Comparison of ENCODE assay signal across 9 cellular contexts in the genomic region with DNA sequence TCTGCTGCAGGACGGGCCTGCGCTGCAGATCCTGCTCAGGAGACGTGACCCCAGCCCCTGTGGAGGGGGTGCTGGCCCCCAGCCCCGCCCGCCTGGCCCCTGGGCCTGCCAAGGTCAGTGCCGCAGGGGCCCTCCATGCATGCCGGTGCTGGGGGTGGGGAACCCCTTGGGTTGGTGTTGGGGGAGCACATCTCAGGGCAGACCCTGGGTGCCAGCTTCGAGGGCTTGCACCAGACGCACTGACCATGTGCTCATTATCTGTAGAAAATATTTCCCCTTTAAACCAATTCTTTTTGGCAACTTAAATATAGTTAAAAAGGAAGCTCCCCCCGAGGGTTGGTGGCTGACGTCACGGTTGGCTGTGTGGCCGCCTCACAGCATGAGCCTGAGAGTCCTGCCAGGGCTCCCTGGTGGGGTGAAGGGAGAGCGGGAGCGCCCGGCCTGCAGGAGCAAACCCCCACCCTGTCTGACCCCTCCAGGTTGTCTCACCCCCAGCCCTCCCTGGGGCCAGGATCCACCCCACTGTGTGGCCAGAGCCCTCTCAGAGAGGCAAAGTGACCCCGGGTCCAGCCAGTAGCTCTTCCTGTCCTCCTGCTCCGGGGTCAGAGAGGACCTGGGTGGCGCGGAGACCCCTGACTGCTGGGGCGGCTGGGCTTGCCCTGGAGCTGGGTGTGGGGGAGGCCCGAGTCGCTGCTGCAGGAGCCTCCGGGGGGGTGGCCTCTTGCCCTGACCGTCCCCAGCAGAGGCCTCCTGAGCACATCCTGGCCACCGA. TPM values are rescaled to one million over a fixed set of nuclear protein-coding genes. Genes with fewer than 3 reads are reported as not detected.
DNase-seq lines count a peak whose midpoint lies in the region; ATAC-seq lines count a peak whose summit lies in the region.
"Had no signal": no experiment of that assay in that cellular context is flagged by ENCODE, and none has a peak within 500 bp of the region (broad histone marks: within the 10 kb centered on the region; RNA-seq: fewer than 3 reads in every experiment).

No MANE protein-coding gene starts in this region.

- H3K4me3 Mint-ChIP-seq in effector memory CD8-positive, alpha-beta T cell, result no peak overlapping the region
- no peak overlapping the region for H3K4me3 Mint-ChIP-seq in stimulated activated naive CD8-positive, alpha-beta T cell treated with anti-CD3 and anti-CD28 coated beads, Interleukin-15, amount 100 ng/mL, for 72 hours

- no peaks in the 10 kb centered on the region for H3K9me3 Mint-ChIP-seq in effector memory CD8-positive, alpha-beta T cell
- H3K9me3 Mint-ChIP-seq in stimulated activated naive CD8-positive, alpha-beta T cell treated with anti-CD3 and anti-CD28 coated beads, Interleukin-15, amount 100 ng/mL, for 72 hours, result no peaks in the 10 kb centered on the region

- peak overlapping the region; percentile 38 to 78 for H3K27ac Mint-ChIP-seq in effector memory CD8-positive, alpha-beta T cell
- H3K27ac Mint-ChIP-seq in stimulated activated naive CD8-positive, alpha-beta T cell treated with anti-CD3 and anti-CD28 coated beads, Interleukin-15, amount 100 ng/mL, for 72 hours, result no peak overlapping the region

- DNase-seq in NCI-H1417 (lab: John Stamatoyannopoulos, UW) (peak in 2 of 3 experiments; percentile 14 to 45), NCI-H1417 treated with DMSO at 0.1 percent for 48 hours (lab: John Stamatoyannopoulos, UW) (no peak)
- peak in 2 of 3 experiments; percentile 26 to 36 for DNase-seq in effector memory CD8-positive, alpha-beta T cell
- DNase-seq in stimulated activated naive CD8-positive, alpha-beta T cell treated with anti-CD3 and anti-CD28 coated beads, Interleukin-15, amount 100 ng/mL, for 72 hours, result no peak
- DNase-seq: activated CD4-positive, CD25-positive, alpha-beta regulatory T cell treated with anti-CD3 and anti-CD28 coated beads, Interleukin-2, amount 50 U/mL, for 72 hours; NK-92 treated with Interleukin-12 subunit alpha and Interleukin-12 subunit beta, amount 100 ng/mL, for 24 hours had no signal

- H3K36me3 Mint-ChIP-seq in effector memory CD8-positive, alpha-beta T cell (ENCODE audit: insufficient read depth), result peaks cover 16% of the 10 kb centered on the region

- H3K27me3 Mint-ChIP-seq in effector memory CD8-positive, alpha-beta T cell, result peaks cover 6 to 17% of the 10 kb centered on the region in 2 donors
- no peaks in the 10 kb centered on the region for H3K27me3 Mint-ChIP-seq in stimulated activated naive CD8-positive, alpha-beta T cell treated with anti-CD3 and anti-CD28 coated beads, Interleukin-15, amount 100 ng/mL, for 72 hours

- no peak for ATAC-seq in effector memory CD8-positive, alpha-beta T cell (replicated peaks)
- peak; percentile 7 for ATAC-seq in stimulated activated naive CD8-positive, alpha-beta T cell treated with anti-CD3 and anti-CD28 coated beads, Interleukin-15, amount 100 ng/mL, for 72 hours
- ATAC-seq in GM18511 (IDR thresholded peaks at IDR 0.05; ENCODE audit: unreplicated experiment), result no peak
- ATAC-seq in esophagus mucosa, result no peak

- H3K4me1 Mint-ChIP-seq in effector memory CD8-positive, alpha-beta T cell (ENCODE audit: low read depth in 2 of 2), result peaks cover 15 to 35% of the 10 kb centered on the region in 2 donors
- peaks cover 65% of the 10 kb centered on the region for H3K4me1 Mint-ChIP-seq in stimulated activated naive CD8-positive, alpha-beta T cell treated with anti-CD3 and anti-CD28 coated beads, Interleukin-15, amount 100 ng/mL, for 72 hours

RNA-seq across cellular contexts. Expression of a gene that starts 5.3 kb away (rescaled TPM):
- total RNA-seq in esophagus mucosa, result 104 TPM

RNA-seq across cellular contexts. Expression of a gene that starts 8.9 kb away (rescaled TPM):
- total RNA-seq in esophagus mucosa, result not detected

RNA-seq across cellular contexts. Expression of a gene that starts 32.9 kb away (rescaled TPM):
- total RNA-seq in esophagus mucosa, result not detected
- total RNA-seq: pulmonary artery endothelial cell had no signal

RNA-seq across cellular contexts. Expression of a gene that starts 44.6 kb away (rescaled TPM):
- total RNA-seq in esophagus mucosa, result 7.1 TPM

RNA-seq across cellular contexts. Expression of a gene that starts 53.8 kb away (rescaled TPM):
- total RNA-seq in esophagus mucosa, result 2.6 TPM

Comparison
In these comparisons a context has a peak if more than half of its experiments do, and no peak if none do; other contexts are left out.
1. DNase-seq: peak in NCI-H1417 (2 of 3) and effector memory CD8-positive, alpha-beta T cell (2 of 3); none in NCI-H1417 treated with DMSO at 0.1 percent for 48 hours (single experiment) and stimulated activated naive CD8-positive, alpha-beta T cell treated with anti-CD3 and anti-CD28 coated beads, Interleukin-15, amount 100 ng/mL, for 72 hours (0 of 2).
2. H3K27ac Mint-ChIP-seq: peak in effector memory CD8-positive, alpha-beta T cell (2 of 2); none in stimulated activated naive CD8-positive, alpha-beta T cell treated with anti-CD3 and anti-CD28 coated beads, Interleukin-15, amount 100 ng/mL, for 72 hours (0 of 2).